Comparison of ENCODE assay signal across 9 cellular contexts in the genomic region with DNA sequence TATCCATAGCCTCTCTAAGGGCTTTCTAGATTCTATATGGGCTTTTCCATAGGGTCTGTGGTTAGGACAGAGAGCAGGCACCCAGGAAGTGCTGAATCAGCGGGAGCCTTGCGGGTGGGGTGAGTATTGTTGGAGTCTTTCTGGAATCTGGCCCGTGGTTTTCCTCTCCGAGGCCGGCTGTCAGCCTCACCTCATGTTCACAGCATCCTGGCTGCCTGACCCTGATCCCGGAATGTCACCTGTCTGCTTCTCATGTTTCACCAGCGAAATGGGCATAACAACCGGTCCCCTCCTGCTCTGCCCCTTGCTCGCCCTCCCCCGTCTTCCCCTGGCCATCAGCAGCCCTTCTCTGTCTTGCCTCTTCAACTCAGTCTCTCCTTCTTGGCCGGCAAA. TPM values are rescaled to one million over a fixed set of nuclear protein-coding genes. Genes with fewer than 3 reads are reported as not detected.
DNase-seq lines count a peak whose midpoint lies in the region; ATAC-seq and TF ChIP-seq lines count a peak whose summit lies in the region.
"Had no signal": no experiment of that assay in that cellular context is flagged by ENCODE, and none has a peak within 500 bp of the region (broad histone marks: within the 10 kb centered on the region; RNA-seq: fewer than 3 reads in every experiment).

No MANE protein-coding gene starts in this region.

- intact Hi-C loops in activated CD4-positive, alpha-beta memory T cell treated with anti-CD3 and anti-CD28 coated beads for 36 hours (cut with micrococcal nuclease), result no loop called here

- CTCF ChIA-PET in activated CD4-positive, alpha-beta memory T cell treated with anti-CD3 and anti-CD28 coated beads for 36 hours (lab: Charles Lee), result no interaction called here
- CTCF ChIA-PET in activated CD4-positive, alpha-beta memory T cell treated with anti-CD3 and anti-CD28 coated beads, Interleukin-2, amount 10 ng/mL, durations not matched to agents 7 days and 5 days (lab: Charles Lee), result interaction anchor here (0.6 kb wide), 2 partner anchors 26 to 48 kb away, joined by 3 read pairs; no protein-coding TSS in a partner anchor

- no peak for TF ChIP-seq CTCF in GM10266 (IDR thresholded peaks at IDR 0.05; ENCODE audit: control insufficient read depth, insufficient read depth, low read depth, missing control alignments)

- no peak for ATAC-seq in GM19395 (IDR thresholded peaks at IDR 0.05; ENCODE audit: unreplicated experiment)

- no peaks in the 10 kb centered on the region for H3K36me3 Mint-ChIP-seq in activated CD4-positive, alpha-beta memory T cell treated with anti-CD3 and anti-CD28 coated beads for 36 hours
- no peaks in the 10 kb centered on the region for H3K36me3 Mint-ChIP-seq in activated CD4-positive, alpha-beta memory T cell treated with anti-CD3 and anti-CD28 coated beads, Interleukin-2, amount 10 ng/mL, durations not matched to agents 7 days and 5 days (ENCODE audit: low read depth)
- H3K36me3 Mint-ChIP-seq in activated naive CD8-positive, alpha-beta T cell treated with anti-CD3 and anti-CD28 coated beads for 36 hours, result peaks cover 2% of the 10 kb centered on the region

- H3K27ac Mint-ChIP-seq in activated CD4-positive, alpha-beta memory T cell treated with anti-CD3 and anti-CD28 coated beads for 36 hours, result peak overlapping the region; percentile 85
- no peak overlapping the region for H3K27ac Mint-ChIP-seq in activated CD4-positive, alpha-beta memory T cell treated with anti-CD3 and anti-CD28 coated beads, Interleukin-2, amount 10 ng/mL, durations not matched to agents 7 days and 5 days
- peak overlapping the region; percentile 81 for H3K27ac Mint-ChIP-seq in activated naive CD8-positive, alpha-beta T cell treated with anti-CD3 and anti-CD28 coated beads for 36 hours

- H3K27ac ChIP-seq in temporal lobe (ENCODE audit: low read depth, low read length), result peak overlapping the region; percentile 88
- H3K27ac ChIP-seq: SJSA1 had no signal

- POLR2A ChIA-PET in activated CD4-positive, alpha-beta memory T cell treated with anti-CD3 and anti-CD28 coated beads for 36 hours (lab: Charles Lee), result no interaction called here
- POLR2A ChIA-PET in activated CD4-positive, alpha-beta memory T cell treated with anti-CD3 and anti-CD28 coated beads, Interleukin-2, amount 10 ng/mL, durations not matched to agents 7 days and 5 days (lab: Charles Lee), result interaction anchor here (5.9 to 23.5 kb wide), 3 partner anchors 7 to 13 kb away, joined by 57 to 448 read pairs (median 448); no protein-coding TSS in a partner anchor

- no peaks in the 10 kb centered on the region for H3K9me3 Mint-ChIP-seq in activated CD4-positive, alpha-beta memory T cell treated with anti-CD3 and anti-CD28 coated beads for 36 hours
- H3K9me3 Mint-ChIP-seq in activated CD4-positive, alpha-beta memory T cell treated with anti-CD3 and anti-CD28 coated beads, Interleukin-2, amount 10 ng/mL, durations not matched to agents 7 days and 5 days, result no peaks in the 10 kb centered on the region
- no peaks in the 10 kb centered on the region for H3K9me3 Mint-ChIP-seq in activated naive CD8-positive, alpha-beta T cell treated with anti-CD3 and anti-CD28 coated beads for 36 hours

- peaks cover 54% of the 10 kb centered on the region for H3K4me1 Mint-ChIP-seq in activated CD4-positive, alpha-beta memory T cell treated with anti-CD3 and anti-CD28 coated beads for 36 hours (ENCODE audit: low read depth)
- H3K4me1 Mint-ChIP-seq in activated CD4-positive, alpha-beta memory T cell treated with anti-CD3 and anti-CD28 coated beads, Interleukin-2, amount 10 ng/mL, durations not matched to agents 7 days and 5 days, result peaks cover 55% of the 10 kb centered on the region
- peaks cover 60% of the 10 kb centered on the region for H3K4me1 Mint-ChIP-seq in activated naive CD8-positive, alpha-beta T cell treated with anti-CD3 and anti-CD28 coated beads for 36 hours

- H3K4me3 Mint-ChIP-seq in activated CD4-positive, alpha-beta memory T cell treated with anti-CD3 and anti-CD28 coated beads for 36 hours, result no peak overlapping the region
- no peak overlapping the region for H3K4me3 Mint-ChIP-seq in activated CD4-positive, alpha-beta memory T cell treated with anti-CD3 and anti-CD28 coated beads, Interleukin-2, amount 10 ng/mL, durations not matched to agents 7 days and 5 days
- H3K4me3 Mint-ChIP-seq in activated naive CD8-positive, alpha-beta T cell treated with anti-CD3 and anti-CD28 coated beads for 36 hours, result no peak overlapping the region

- DNase-seq in activated CD4-positive, alpha-beta memory T cell treated with anti-CD3 and anti-CD28 coated beads for 36 hours, result no peak
- no peak for DNase-seq in activated CD4-positive, alpha-beta memory T cell treated with anti-CD3 and anti-CD28 coated beads, Interleukin-2, amount 10 ng/mL, durations not matched to agents 7 days and 5 days
- DNase-seq in activated naive CD8-positive, alpha-beta T cell treated with anti-CD3 and anti-CD28 coated beads for 36 hours, result no peak
- peak; percentile 61 for DNase-seq in iris pigment epithelial cell (ENCODE audit: low read depth)
- no peak for DNase-seq in GM10266 (ENCODE audit: extremely low spot score)
- DNase-seq in NCI-H2227 treated with DMSO at 0.1 percent for 48 hours (lab: John Stamatoyannopoulos, UW), result no peak

- H3K27me3 Mint-ChIP-seq in activated CD4-positive, alpha-beta memory T cell treated with anti-CD3 and anti-CD28 coated beads for 36 hours, result no peaks in the 10 kb centered on the region
- no peaks in the 10 kb centered on the region for H3K27me3 Mint-ChIP-seq in activated CD4-positive, alpha-beta memory T cell treated with anti-CD3 and anti-CD28 coated beads, Interleukin-2, amount 10 ng/mL, durations not matched to agents 7 days and 5 days
- H3K27me3 Mint-ChIP-seq in activated naive CD8-positive, alpha-beta T cell treated with anti-CD3 and anti-CD28 coated beads for 36 hours, result no peaks in the 10 kb centered on the region

RNA-seq across cellular contexts. Expression of a gene that starts 36.5 kb away (rescaled TPM):
- 100 to 1,000 TPM; 637 TPM for total RNA-seq in activated CD4-positive, alpha-beta memory T cell treated with anti-CD3 and anti-CD28 coated beads for 36 hours
- total RNA-seq in activated CD4-positive, alpha-beta memory T cell treated with anti-CD3 and anti-CD28 coated beads, Interleukin-2, amount 10 ng/mL, durations not matched to agents 7 days and 5 days, result 100 to 1,000 TPM; 475 to 481 TPM
- 100 to 1,000 TPM; 422 to 424 TPM for total RNA-seq in activated naive CD8-positive, alpha-beta T cell treated with anti-CD3 and anti-CD28 coated beads for 36 hours
- total RNA-seq in temporal lobe, result 20.4 TPM

RNA-seq across cellular contexts. Expression of a gene that starts 44.5 kb away (rescaled TPM):
- 10 to 100 TPM; 18.9 to 19.8 TPM for total RNA-seq in activated CD4-positive, alpha-beta memory T cell treated with anti-CD3 and anti-CD28 coated beads for 36 hours
- total RNA-seq in activated CD4-positive, alpha-beta memory T cell treated with anti-CD3 and anti-CD28 coated beads, Interleukin-2, amount 10 ng/mL, durations not matched to agents 7 days and 5 days, result 10 to 100 TPM; 23.8 to 26.7 TPM
- total RNA-seq in activated naive CD8-positive, alpha-beta T cell treated with anti-CD3 and anti-CD28 coated beads for 36 hours, result 10 to 100 TPM; 25.2 to 25.6 TPM
- 13.0 TPM for total RNA-seq in temporal lobe

Comparison
In these comparisons a context has a peak if more than half of its experiments do, and no peak if none do; other contexts are left out.
1. RNA of a gene that starts 36.5 kb away (total RNA-seq): 637 TPM in activated CD4-positive, alpha-beta memory T cell treated with anti-CD3 and anti-CD28 coated beads for 36 hours, 475 to 481 TPM in activated CD4-positive, alpha-beta memory T cell treated with anti-CD3 and anti-CD28 coated beads, Interleukin-2, amount 10 ng/mL, durations not matched to agents 7 days and 5 days and 422 to 424 TPM in activated naive CD8-positive, alpha-beta T cell treated with anti-CD3 and anti-CD28 coated beads for 36 hours; 20.4 TPM in temporal lobe (single experiment); every median in the first group is over 10 times any median in the second.